Comparison of ENCODE assay signal across 2 cellular contexts in genomic region chr5:93603711-93604118, GRCh38.
TF ChIP-seq lines count a peak whose summit lies in the region.

No MANE protein-coding gene starts in this region.

TF ChIP-seq in HEK293, 187 proteins besides CTCF, POLR2A, EP300 and RAD21 (continued from another document):
- TF ChIP-seq ZSCAN4 (tag by site-specific recombination; IDR thresholded peaks at IDR 0.05): peak; percentile 88
- TF ChIP-seq ZSCAN18 (tag by site-specific recombination; IDR thresholded peaks at IDR 0.05): no peak
- TF ChIP-seq ZBTB10 (tag by site-specific recombination; IDR thresholded peaks at IDR 0.05): no peak

TF ChIP-seq in H1, 55 proteins besides CTCF, POLR2A, EP300 and RAD21 (continued from another document):
- peak; percentile 89; the same call in 1 of the 2 replicates for TF ChIP-seq CBX8 (IDR thresholded peaks at IDR 0.05; ENCODE audit: borderline replicate concordance, low read depth, low read length)
- TF ChIP-seq EZH2 (IDR thresholded peaks at IDR 0.05; ENCODE audit: low read depth, low read length, severe bottlenecking): peak; percentile 91
- no peak for TF ChIP-seq NRF1 (IDR thresholded peaks at IDR 0.05; ENCODE audit: low read depth, low read length)
- no peak for TF ChIP-seq E2F6 (IDR thresholded peaks at IDR 0.05)
- no peak for TF ChIP-seq SIN3A (conservative IDR thresholded peaks at IDR 0.05 in 1 of 2, IDR thresholded peaks at IDR 0.05 in 1 of 2; ENCODE audit: low read depth in 1 of 2, low read length in 2 of 2)
- peak; percentile 62 for TF ChIP-seq CTBP2 (IDR thresholded peaks at IDR 0.05; ENCODE audit: borderline replicate concordance, insufficient read depth, insufficient read length, low read length)
- no peak for TF ChIP-seq SIRT6 (IDR thresholded peaks at IDR 0.05; ENCODE audit: low read length)
